11 cellular contexts compared by ENCODE assay signal in genomic region chr2:135164431-135164830, GRCh38.
DNase-seq lines count a peak whose midpoint lies in the region; ATAC-seq, FAIRE-seq and TF ChIP-seq lines count a peak whose summit lies in the region.
"Had no signal": no experiment of that assay in that cellular context is flagged by ENCODE, and none has a peak within 500 bp of the region (broad histone marks: within the 10 kb centered on the region; RNA-seq: fewer than 3 reads in every experiment).

No MANE protein-coding gene starts in this region.

- intact Hi-C loops in colonic mucosa (cut with DNase I) = loop anchor here (10.0 kb wide), 1 partner anchor 610 kb away; no protein-coding TSS in a partner anchor

- H3K4me1 ChIP-seq in colonic mucosa = no peaks in the 10 kb centered on the region

- H3K9me3 ChIP-seq in colonic mucosa = no peaks in the 10 kb centered on the region

- H3K9ac ChIP-seq in colonic mucosa (ENCODE audit: low read depth in 2 of 2, low read length in 2 of 2) = no peak overlapping the region

- H3K27ac ChIP-seq in VCaP = peak overlapping the region; percentile 76
- no peak overlapping the region for H3K27ac ChIP-seq in colonic mucosa

- no peaks in the 10 kb centered on the region for H3K27me3 ChIP-seq in colonic mucosa

- H3K4me3 ChIP-seq in AG09309 (ENCODE audit: control insufficient read depth, low read depth, low read length) (no peak overlapping the region), colonic mucosa (no peak overlapping the region)
- H3K4me3 ChIP-seq: GM23338 had no signal

- peak; percentile 6 for TF ChIP-seq CTCF in AG09309 (IDR thresholded peaks at IDR 0.05; ENCODE audit: control insufficient read depth, insufficient read depth, low read depth, low read length, missing control alignments)
- TF ChIP-seq CTCF in VCaP (conservative IDR thresholded peaks at IDR 0.05) = no peak
- TF ChIP-seq CTCF in colonic mucosa (IDR thresholded peaks at IDR 0.05) = no peak

- H3K36me3 ChIP-seq in colonic mucosa = no peaks in the 10 kb centered on the region

- DNase-seq in AG09309 (ENCODE audit: low read depth) (peak; percentile 60), HTR-8/SVneo (ENCODE audit: insufficient read length, low spot score) (peak; percentile 41), glomerular visceral epithelial cell (ENCODE audit: extremely low spot score) (peak; percentile 47), NCI-H82 (lab: John Stamatoyannopoulos, UW) (no peak), pons (ENCODE audit: low spot score) (no peak), colonic mucosa (no peak)
- DNase-seq: DMS153 had no signal

- peak; percentile 89 for FAIRE-seq in HTR-8/SVneo (lab: Jason Lieb, UNC)

- ATAC-seq in GM21526 (IDR thresholded peaks at IDR 0.05; ENCODE audit: low FRiP score, unreplicated experiment) = no peak
- ATAC-seq: GM23338, WTC11 had no signal

Comparison
In these comparisons a context has a peak if more than half of its experiments do, and no peak if none do; other contexts are left out.
1. DNase-seq: peak in AG09309 (single experiment), HTR-8/SVneo (single experiment) and glomerular visceral epithelial cell (single experiment); none in NCI-H82 (single experiment), pons (single experiment) and colonic mucosa (single experiment).